Comparison of ENCODE assay signal across 28 cellular contexts in genomic region chr6:10850728-10851127, GRCh38. TPM values are rescaled to one million over a fixed set of nuclear protein-coding genes. Genes with fewer than 3 reads are reported as not detected.
DNase-seq lines count a peak whose midpoint lies in the region; ATAC-seq, FAIRE-seq and TF ChIP-seq lines count a peak whose summit lies in the region.
"Had no signal": no experiment of that assay in that cellular context is flagged by ENCODE, and none has a peak within 500 bp of the region (broad histone marks: within the 10 kb centered on the region; RNA-seq: fewer than 3 reads in every experiment).

No MANE protein-coding gene starts in this region.

- no peak for TF ChIP-seq POLR2A in prostate gland (IDR thresholded peaks at IDR 0.05)
- no peak for TF ChIP-seq POLR2A in HepG2 (IDR thresholded peaks at IDR 0.05; ENCODE audit: insufficient read depth in 1 of 2, low read depth in 2 of 2, low read length in 2 of 2)

- H3K9me3 ChIP-seq in BLaER1 (peaks cover 41% of the 10 kb centered on the region), prostate gland (no peaks in the 10 kb centered on the region), HepG2 (ENCODE audit: low read length) (peaks cover 14% of the 10 kb centered on the region; the same call in 1 of the 2 replicates)

- no peak for FAIRE-seq in HepG2 (lab: Jason Lieb, UNC)

- TF ChIP-seq CTCF in prostate gland (IDR thresholded peaks at IDR 0.05): no peak
- no peak for TF ChIP-seq CTCF in GM10248 (IDR thresholded peaks at IDR 0.05; ENCODE audit: control extremely low read depth, extremely low read depth, low read depth, missing control alignments)
- no peak for TF ChIP-seq CTCF in HepG2 (CRISPR knock-in tag; IDR thresholded peaks at IDR 0.05)

- no TSS peak for BruUV-seq in HepG2 (replicated peaks; lab: Mats Ljungman, UMichigan)

- intact Hi-C loops in prostate gland (cut with DNase I) (no loop called here), HepG2 (cut with micrococcal nuclease; ENCODE audit: unreplicated experiment) (no loop called here)

- H3K27me3 ChIP-seq in BLaER1 (no peaks in the 10 kb centered on the region), prostate gland (replicated peaks; ENCODE audit: insufficient read depth) (no peaks in the 10 kb centered on the region), HepG2 (ENCODE audit: control insufficient read depth in 1 of 2, insufficient read depth in 2 of 2, low read length in 2 of 2) (no peaks in the 10 kb centered on the region; a peak in 1 of 5 replicates)

- TF ChIP-seq EP300 in HepG2 (IDR thresholded peaks at IDR 0.05; ENCODE audit: low read depth in 2 of 2, low read length in 2 of 2): no peak
- TF ChIP-seq EP300 in HepG2 (CRISPR knock-in tag; IDR thresholded peaks at IDR 0.05; ENCODE audit: borderline replicate concordance): no peak

- H3K36me3 ChIP-seq in BLaER1: peaks cover 7% of the 10 kb centered on the region; the same call in 1 of the 2 replicates
- H3K36me3 ChIP-seq in prostate gland: no peaks in the 10 kb centered on the region
- H3K36me3 ChIP-seq in HepG2 (replicated peaks in 1 of 2; ENCODE audit: control insufficient read depth in 1 of 2, insufficient read depth in 2 of 2, low read length in 2 of 2): no peaks in the 10 kb centered on the region
- H3K36me3 ChIP-seq: HAP-1, MG63 had no signal

- WGBS in prostate gland: 16% methylated on average over 7 of the region's 7 CpGs
- 57% methylated on average over 7 of the region's 7 CpGs for WGBS in HepG2 (ENCODE audit: low lambda C conversion rate)

- H3K4me2 ChIP-seq in BLaER1 (peak overlapping the region; percentile 63), HepG2 (ENCODE audit: low read depth, low read length) (no peak overlapping the region)

- peaks cover 41% of the 10 kb centered on the region for H3K4me1 ChIP-seq in BLaER1
- no peaks in the 10 kb centered on the region for H3K4me1 ChIP-seq in prostate gland (replicated peaks)
- no peaks in the 10 kb centered on the region for H3K4me1 ChIP-seq in HepG2 (ENCODE audit: insufficient read depth, low read length)
- H3K4me1 ChIP-seq: HAP-1 had no signal

- in situ Hi-C loops in HepG2 (cut with HindIII; ENCODE audit: extremely low pct_ligation_motif_present, low pct_unique_long_range_greater_than_20kb): no loop called here

- H4K20me1 ChIP-seq in BLaER1 (no peaks in the 10 kb centered on the region), HepG2 (ENCODE audit: insufficient read depth, low read length) (no peaks in the 10 kb centered on the region)

- H3K79me2 ChIP-seq in HepG2 (ENCODE audit: insufficient read depth, low read length): no peaks in the 10 kb centered on the region

- H3K9ac ChIP-seq in BLaER1 (no peak overlapping the region), HepG2 (ENCODE audit: insufficient read depth, low read depth, low read length) (no peak overlapping the region)

- no peak for TF ChIP-seq RAD21 in HepG2 (CRISPR knock-in tag; IDR thresholded peaks at IDR 0.05)

- H2AFZ ChIP-seq in HepG2 (ENCODE audit: low read length): no peak overlapping the region

- DNase-seq in HEK293T (ENCODE audit: extremely low spot score) (peak; percentile 27), epithelial cell of prostate (ENCODE audit: low read depth, low spot score) (peak; percentile 18), prostate gland (ENCODE audit: low spot score) (peak; percentile 7), GM10248 (ENCODE audit: extremely low spot score) (no peak), HepG2 (ENCODE audit: low spot score) (no peak)
- DNase-seq: CD4-positive, alpha-beta memory T cell; COR-L47; DMS53; GOT3; Kasumi-1; MG63; NCI-H1105 treated with DMSO at 0.1 percent for 48 hours; NCI-H2029 treated with DMSO at 0.1 percent for 48 hours; NCI-H226; NCI-H510A; NCI-H69; SHP77; SW 1271 had no signal

- CTCF ChIA-PET in HEK293T (lab: Yijun Ruan, JAX) (interaction anchor here (1.5 kb wide), 1 partner anchor 11 kb away, joined by 3 read pairs; no protein-coding TSS in a partner anchor), GM10248 (lab: Yijun Ruan, JAX) (interaction anchor here (0.7 to 1.8 kb wide), 2 partner anchors 20 to 646 kb away, joined by 4 to 5 read pairs; no protein-coding TSS in a partner anchor), HepG2 (lab: Yijun Ruan, JAX; ENCODE audit: low intra/inter-chr PET ratio, low total read pairs) (no interaction called here)

- H3K27ac ChIP-seq in BLaER1 (no peak overlapping the region), epithelial cell of prostate (no peak overlapping the region), prostate gland (no peak overlapping the region), HepG2 (ENCODE audit: extremely low read length, insufficient read depth, low read length) (no peak overlapping the region)
- H3K27ac ChIP-seq: HL-60, RWPE1, SK-N-MC had no signal

- POLR2A ChIA-PET in HEK293T (lab: Yijun Ruan, JAX): interaction anchor here (1.4 kb wide), 1 partner anchor 36 kb away, joined by 7 read pairs; the partner anchor contains the start of gene SYCP2L
- POLR2A ChIA-PET in GM10248 (lab: Yijun Ruan, JAX): no interaction called here
- POLR2A ChIA-PET in HepG2 (lab: Yijun Ruan, JAX): no interaction called here

- H3K4me3 ChIP-seq in BLaER1: no peak overlapping the region
- no peak overlapping the region for H3K4me3 ChIP-seq in prostate gland
- no peak overlapping the region for H3K4me3 ChIP-seq in HepG2 (replicated peaks in 1 of 3; ENCODE audit: insufficient read depth in 1 of 3, low read depth in 2 of 3, low read length in 3 of 3)
- H3K4me3 ChIP-seq: HAP-1, MG63, SK-N-MC had no signal

- no peak for ATAC-seq in GM21360 (IDR thresholded peaks at IDR 0.05; ENCODE audit: unreplicated experiment)
- ATAC-seq in HepG2: no peak
- ATAC-seq: Panc1 had no signal

RNA-seq across cellular contexts. Expression of gene MAK, which starts 12.4 kb away (rescaled TPM):
- 1 to 10 TPM in 1 of 2 donors, under 1 TPM in 1; 0.09 to 1.8 TPM for total RNA-seq in prostate gland
- 0.04 and 0.17 TPM in 2 replicates for total RNA-seq in HepG2 (2016; rRNA removed; fragmentation: Illumina TruSeq; extraction: Trizol)
- 0.20 TPM in 1 of 2 replicates, not detected in the other for total RNA-seq in HepG2 (2016; cell fraction: cytosol; rRNA removed; fragmentation: Illumina TruSeq; extraction: Trizol; ENCODE audit: low read depth)
- total RNA-seq in HepG2 (2016; cell fraction: insoluble cytoplasmic fraction; rRNA removed; fragmentation: Illumina TruSeq; extraction: Trizol): 0.04 TPM in 1 of 2 replicates, not detected in the other
- total RNA-seq in HepG2 (2016; cell fraction: membrane; rRNA removed; fragmentation: Illumina TruSeq; extraction: Trizol): 0.10 and 0.12 TPM in 2 replicates
- total RNA-seq in HepG2 (2016; cell fraction: nucleus; rRNA removed; fragmentation: Illumina TruSeq; extraction: Trizol): 0.25 TPM in 1 of 2 replicates, not detected in the other
- polyA plus RNA-seq in HepG2 (2011; rRNA removed): 0.01 TPM in 1 of 2 replicates, not detected in the other
- not detected in 2 replicates for polyA plus RNA-seq in HepG2 (2011; cell fraction: cytosol; rRNA removed)
- polyA plus RNA-seq in HepG2 (2011; cell fraction: nucleus; rRNA removed): not detected in 2 replicates
- 0.03 and 0.20 TPM in 2 replicates for polyA plus RNA-seq in HepG2 (2012)
- 0.05 TPM in 1 of 2 replicates, not detected in the other for polyA plus RNA-seq in HepG2 (2016; cell fraction: cytosol; fragmentation: Illumina TruSeq; extraction: Trizol; ENCODE audit: low read depth)
- polyA plus RNA-seq in HepG2 (2016; cell fraction: insoluble cytoplasmic fraction; fragmentation: Illumina TruSeq; extraction: Trizol; ENCODE audit: low read depth): 0.10 and 0.13 TPM in 2 replicates
- polyA plus RNA-seq in HepG2 (2016; cell fraction: membrane; fragmentation: Illumina TruSeq; extraction: Trizol; ENCODE audit: low read depth): 0.06 TPM in 1 of 2 replicates, not detected in the other
- 0.27 TPM in 1 of 2 replicates, not detected in the other for polyA plus RNA-seq in HepG2 (2016; cell fraction: nucleus; fragmentation: Illumina TruSeq; extraction: Trizol; ENCODE audit: insufficient read depth, low read depth)
- polyA minus RNA-seq in HepG2 (2011; rRNA and poly(A)+ RNA removed; ENCODE audit: low replicate concordance): 0.05 TPM in 1 of 2 replicates, not detected in the other
- not detected in 2 replicates for polyA minus RNA-seq in HepG2 (2011; cell fraction: cytosol; rRNA and poly(A)+ RNA removed)
- not detected in 2 replicates for polyA minus RNA-seq in HepG2 (2011; cell fraction: nucleus; rRNA and poly(A)+ RNA removed)
- total RNA-seq: A172; CD4-positive, alpha-beta memory T cell; Daoy had no signal
- polyA plus RNA-seq: BJ had no signal

RNA-seq across cellular contexts. Expression of gene GCM2, which starts 31.1 kb away (rescaled TPM):
- total RNA-seq in prostate gland: not detected
- not detected in 2 replicates for total RNA-seq in HepG2 (2016; rRNA removed; fragmentation: Illumina TruSeq; extraction: Trizol)
- total RNA-seq in HepG2 (2016; cell fraction: cytosol; rRNA removed; fragmentation: Illumina TruSeq; extraction: Trizol; ENCODE audit: low read depth): not detected in 2 replicates
- not detected in 2 replicates for total RNA-seq in HepG2 (2016; cell fraction: insoluble cytoplasmic fraction; rRNA removed; fragmentation: Illumina TruSeq; extraction: Trizol)
- total RNA-seq in HepG2 (2016; cell fraction: membrane; rRNA removed; fragmentation: Illumina TruSeq; extraction: Trizol): not detected in 2 replicates
- total RNA-seq in HepG2 (2016; cell fraction: nucleus; rRNA removed; fragmentation: Illumina TruSeq; extraction: Trizol): not detected in 2 replicates
- polyA plus RNA-seq in HepG2 (2011; rRNA removed): not detected in 2 replicates
- polyA plus RNA-seq in HepG2 (2011; cell fraction: cytosol; rRNA removed): not detected in 2 replicates
- not detected in 2 replicates for polyA plus RNA-seq in HepG2 (2011; cell fraction: nucleus; rRNA removed)
- not detected in 2 replicates for polyA plus RNA-seq in HepG2 (2012)
- not detected in 2 replicates for polyA plus RNA-seq in HepG2 (2016; cell fraction: cytosol; fragmentation: Illumina TruSeq; extraction: Trizol; ENCODE audit: low read depth)
- not detected in 2 replicates for polyA plus RNA-seq in HepG2 (2016; cell fraction: insoluble cytoplasmic fraction; fragmentation: Illumina TruSeq; extraction: Trizol; ENCODE audit: low read depth)
- not detected in 2 replicates for polyA plus RNA-seq in HepG2 (2016; cell fraction: membrane; fragmentation: Illumina TruSeq; extraction: Trizol; ENCODE audit: low read depth)
- not detected in 2 replicates for polyA plus RNA-seq in HepG2 (2016; cell fraction: nucleus; fragmentation: Illumina TruSeq; extraction: Trizol; ENCODE audit: insufficient read depth, low read depth)
- polyA minus RNA-seq in HepG2 (2011; rRNA and poly(A)+ RNA removed; ENCODE audit: low replicate concordance): not detected in 2 replicates
- not detected in 2 replicates for polyA minus RNA-seq in HepG2 (2011; cell fraction: cytosol; rRNA and poly(A)+ RNA removed)
- not detected in 2 replicates for polyA minus RNA-seq in HepG2 (2011; cell fraction: nucleus; rRNA and poly(A)+ RNA removed)
- total RNA-seq: A172; CD4-positive, alpha-beta memory T cell; Daoy had no signal
- polyA plus RNA-seq: BJ; CD4-positive, alpha-beta memory T cell had no signal

RNA-seq across cellular contexts. Expression of gene SYCP2L, which starts 36.1 kb away (rescaled TPM):
- total RNA-seq in prostate gland: 1 to 10 TPM in 1 of 2 donors, under 1 TPM in 1; 0.46 to 3.7 TPM
- total RNA-seq in HepG2 (2016; rRNA removed; fragmentation: Illumina TruSeq; extraction: Trizol): 0.22 TPM in 1 of 2 replicates, not detected in the other
- 0.26 TPM in 1 of 2 replicates, not detected in the other for total RNA-seq in HepG2 (2016; cell fraction: cytosol; rRNA removed; fragmentation: Illumina TruSeq; extraction: Trizol; ENCODE audit: low read depth)
- total RNA-seq in HepG2 (2016; cell fraction: insoluble cytoplasmic fraction; rRNA removed; fragmentation: Illumina TruSeq; extraction: Trizol): 0.04 TPM in 1 of 2 replicates, not detected in the other
- 0.06 TPM in 1 of 2 replicates, not detected in the other for total RNA-seq in HepG2 (2016; cell fraction: membrane; rRNA removed; fragmentation: Illumina TruSeq; extraction: Trizol)
- total RNA-seq in HepG2 (2016; cell fraction: nucleus; rRNA removed; fragmentation: Illumina TruSeq; extraction: Trizol): 0.16 TPM in 1 of 2 replicates, not detected in the other
- polyA plus RNA-seq in HepG2 (2011; rRNA removed): 0.37 and 0.54 TPM in 2 replicates
- polyA plus RNA-seq in HepG2 (2011; cell fraction: cytosol; rRNA removed): 0.05 and 0.21 TPM in 2 replicates
- polyA plus RNA-seq in HepG2 (2011; cell fraction: nucleus; rRNA removed): 0.58 and 1.1 TPM in 2 replicates
- polyA plus RNA-seq in HepG2 (2012): 0.08 and 0.33 TPM in 2 replicates
- not detected in 2 replicates for polyA plus RNA-seq in HepG2 (2016; cell fraction: cytosol; fragmentation: Illumina TruSeq; extraction: Trizol; ENCODE audit: low read depth)
- polyA plus RNA-seq in HepG2 (2016; cell fraction: insoluble cytoplasmic fraction; fragmentation: Illumina TruSeq; extraction: Trizol; ENCODE audit: low read depth): not detected in 2 replicates
- not detected in 2 replicates for polyA plus RNA-seq in HepG2 (2016; cell fraction: membrane; fragmentation: Illumina TruSeq; extraction: Trizol; ENCODE audit: low read depth)
- 0.49 and 1.00 TPM in 2 replicates for polyA plus RNA-seq in HepG2 (2016; cell fraction: nucleus; fragmentation: Illumina TruSeq; extraction: Trizol; ENCODE audit: insufficient read depth, low read depth)
- polyA minus RNA-seq in HepG2 (2011; rRNA and poly(A)+ RNA removed; ENCODE audit: low replicate concordance): 0.20 TPM in 1 of 2 replicates, not detected in the other
- not detected in 2 replicates for polyA minus RNA-seq in HepG2 (2011; cell fraction: cytosol; rRNA and poly(A)+ RNA removed)
- polyA minus RNA-seq in HepG2 (2011; cell fraction: nucleus; rRNA and poly(A)+ RNA removed): 1.5 and 2.1 TPM in 2 replicates
- total RNA-seq: CD4-positive, alpha-beta memory T cell had no signal
- polyA plus RNA-seq: CD4-positive, alpha-beta memory T cell had no signal

Comparison
In these comparisons a context has a peak if more than half of its experiments do, and no peak if none do; other contexts are left out.
1. DNase-seq: peak in HEK293T (single experiment), epithelial cell of prostate (single experiment) and prostate gland (single experiment); none in GM10248 (single experiment) and HepG2 (single experiment).